In genomic region chr7:34776748-34777358, GRCh38 we compare ENCODE assay signal across 20 cellular contexts.
DNase-seq lines count a peak whose midpoint lies in the region; TF ChIP-seq lines count a peak whose summit lies in the region.
"Had no signal": no experiment of that assay in that cellular context is flagged by ENCODE, and none has a peak within 500 bp of the region (broad histone marks: within the 10 kb centered on the region; RNA-seq: fewer than 3 reads in every experiment).

No MANE protein-coding gene starts in this region.

- H3K56ac ChIP-seq in H9 (ENCODE audit: insufficient read length, low read depth, low read length), result no peak overlapping the region

- H3K27me3 ChIP-seq in H9 (ENCODE audit: insufficient read depth, low read length) (no peaks in the 10 kb centered on the region), thyroid gland (no peaks in the 10 kb centered on the region)
- H3K27me3 ChIP-seq: BE2C had no signal

- intact Hi-C loops in thyroid gland (cut with DNase I), result no loop called here

- H2BK15ac ChIP-seq in H9 (ENCODE audit: low read depth, low read length), result no peak overlapping the region; the same call in 1 of the 2 replicates

- H3K27ac Mint-ChIP-seq in H9 (no peak overlapping the region), osteocyte (ENCODE audit: unreplicated experiment) (no peak overlapping the region)
- H3K27ac Mint-ChIP-seq: T-helper 17 cell had no signal

- DNase-seq in ELF-1 (ENCODE audit: low read depth, low spot score), result peak; percentile 9
- peak; percentile 44 for DNase-seq in H9
- peak; percentile 52 for DNase-seq in SK-MEL-5 (ENCODE audit: low read depth, low spot score)
- peak; percentile 13 for DNase-seq in iPS-NIHi7 (ENCODE audit: extremely low spot score)
- no peak for DNase-seq in osteocyte (ENCODE audit: extremely low spot score, unreplicated experiment)
- no peak for DNase-seq in activated CD4-positive, alpha-beta T cell treated with anti-CD3 and anti-CD28 coated beads, Interleukin-2, amount 50 U/mL, for 4 hours
- DNase-seq in thyroid gland, result no peak
- DNase-seq: BE2C, GDM1, H7, IMR-90, NCI-H1694, NCI-H2081 treated with DMSO at 0.1 percent for 48 hours, NCI-H2171 treated with DMSO at 0.1 percent for 48 hours, NCI-H446, NCI-H526, SW 1271, T-helper 17 cell had no signal

- no peak overlapping the region for H4K8ac ChIP-seq in H9 (replicated peaks; ENCODE audit: insufficient read length, low read depth, low read length)

- H3T11ph ChIP-seq in H9 (ENCODE audit: low read length), result no peak overlapping the region

- WGBS in H9 (ENCODE audit: extremely low coverage, insufficient read length, low lambda C conversion rate), result no CpG with 5 or more reads among the region's 1 CpG
- 62 to 71% methylated on average over 1 of the region's 1 CpG for WGBS in thyroid gland, 2 donors

- no peak overlapping the region for H3K14ac ChIP-seq in H9 (ENCODE audit: insufficient read depth, low read length)

- H4K5ac ChIP-seq in H9 (ENCODE audit: insufficient read length, low read depth, low read length), result no peak overlapping the region

- in situ Hi-C loops in SK-MEL-5 (cut with HindIII; ENCODE audit: low pct_unique_long_range_greater_than_20kb, low sequenced_read_pairs), result no loop called here

- H2BK120ac ChIP-seq in H9 (ENCODE audit: low read depth, low read length, poor library complexity, severe bottlenecking), result no peak overlapping the region

- H3K4me2 ChIP-seq in H9 (ENCODE audit: insufficient read depth, insufficient read length, low read length), result no peak overlapping the region
- H3K4me2 ChIP-seq: A549 had no signal

- no peaks in the 10 kb centered on the region for H3K36me3 ChIP-seq in thyroid gland
- H3K36me3 ChIP-seq: BE2C had no signal

- H4K91ac ChIP-seq in H9 (ENCODE audit: insufficient read length, low read depth, low read length), result no peak overlapping the region

- no peak overlapping the region for H2BK5ac ChIP-seq in H9 (ENCODE audit: insufficient read length, low read length)

- H3K27me3 Mint-ChIP-seq in H9 (ENCODE audit: low read depth), result no peaks in the 10 kb centered on the region
- H3K27me3 Mint-ChIP-seq in osteocyte (ENCODE audit: unreplicated experiment), result peaks cover 2% of the 10 kb centered on the region
- H3K27me3 Mint-ChIP-seq: T-helper 17 cell had no signal

- H3K79me2 ChIP-seq in H9 (ENCODE audit: insufficient read depth, low read length), result no peaks in the 10 kb centered on the region

- no peaks in the 10 kb centered on the region for H4K20me1 ChIP-seq in H9 (ENCODE audit: control insufficient read depth, insufficient read depth, insufficient read length)

- H3K23me2 ChIP-seq in H9 (ENCODE audit: insufficient read length, low read depth, low read length, poor library complexity, severe bottlenecking), result no peaks in the 10 kb centered on the region

- no peaks in the 10 kb centered on the region for H3K79me1 ChIP-seq in H9 (ENCODE audit: insufficient read depth, low read depth, low read length, poor library complexity, severe bottlenecking)

- H3K9me3 ChIP-seq in H9 (ENCODE audit: control insufficient read depth, low read depth, low read length) (no peaks in the 10 kb centered on the region), thyroid gland (no peaks in the 10 kb centered on the region)
- H3K9me3 ChIP-seq: BE2C had no signal

- no peak overlapping the region for H3K9ac ChIP-seq in H9 (ENCODE audit: extremely low read depth, insufficient read length, low read length)

- H3K18ac ChIP-seq in H9 (ENCODE audit: insufficient read length, low read depth, low read length), result no peak overlapping the region

- TF ChIP-seq POLR2A in thyroid gland (IDR thresholded peaks at IDR 0.05), result no peak

- H3K4me1 Mint-ChIP-seq in H9 (peaks cover 13% of the 10 kb centered on the region in 2 experiments), osteocyte (ENCODE audit: unreplicated experiment) (no peaks in the 10 kb centered on the region)
- H3K4me1 Mint-ChIP-seq: T-helper 17 cell had no signal

- H2BK20ac ChIP-seq in H9 (ENCODE audit: low read depth, low read length, poor library complexity, severe bottlenecking), result no peak overlapping the region

- TF ChIP-seq CTCF in H9 (conservative IDR thresholded peaks at IDR 0.05), result peak; percentile 40; the same call in 2 of the 3 replicates
- TF ChIP-seq CTCF in osteocyte (IDR thresholded peaks at IDR 0.05), result no peak
- no peak for TF ChIP-seq CTCF in thyroid gland (IDR thresholded peaks at IDR 0.05)

- no peaks in the 10 kb centered on the region for H3K36me3 Mint-ChIP-seq in H9 (ENCODE audit: insufficient read depth in 1 of 3, low read depth in 3 of 3)
- H3K36me3 Mint-ChIP-seq in osteocyte (ENCODE audit: unreplicated experiment), result no peaks in the 10 kb centered on the region

- no peak overlapping the region for H2AFZ ChIP-seq in H9 (ENCODE audit: low read length)

- H3K4ac ChIP-seq in H9 (ENCODE audit: low read depth, low read length), result no peak overlapping the region

- H3K23ac ChIP-seq in H9 (ENCODE audit: insufficient read length, low read depth, low read length), result no peak overlapping the region

- no peak overlapping the region for H3K4me3 ChIP-seq in thyroid gland (replicated peaks in 1 of 3)
- H3K4me3 ChIP-seq: A549, SK-N-MC had no signal

- H2BK12ac ChIP-seq in H9 (ENCODE audit: insufficient read length, low read depth, low read length), result no peak overlapping the region

- H3K9me3 Mint-ChIP-seq in H9, result no peaks in the 10 kb centered on the region
- peaks cover 8% of the 10 kb centered on the region for H3K9me3 Mint-ChIP-seq in osteocyte (ENCODE audit: unreplicated experiment)

- H3K4me3 Mint-ChIP-seq in H9 (no peak overlapping the region), osteocyte (ENCODE audit: unreplicated experiment) (no peak overlapping the region)
- H3K4me3 Mint-ChIP-seq: T-helper 17 cell had no signal

- H3K27ac ChIP-seq in H9 (ENCODE audit: insufficient read length, low read depth, low read length) (no peak overlapping the region), thyroid gland (no peak overlapping the region)
- H3K27ac ChIP-seq: A549, SK-N-MC had no signal

- no peak overlapping the region for H2AK5ac ChIP-seq in H9 (ENCODE audit: insufficient read length, low read length)

- H3K4me1 ChIP-seq in H9 (ENCODE audit: insufficient read depth, low read length), result peaks cover 5% of the 10 kb centered on the region; the same call in 1 of the 2 replicates
- no peaks in the 10 kb centered on the region for H3K4me1 ChIP-seq in thyroid gland
- H3K4me1 ChIP-seq: A549, BE2C had no signal

Comparison
In these comparisons a context has a peak if more than half of its experiments do, and no peak if none do; other contexts are left out.
1. DNase-seq: peak in ELF-1 (single experiment), H9 (single experiment), SK-MEL-5 (single experiment) and iPS-NIHi7 (single experiment); none in osteocyte (single experiment), activated CD4-positive, alpha-beta T cell treated with anti-CD3 and anti-CD28 coated beads, Interleukin-2, amount 50 U/mL, for 4 hours (0 of 2) and thyroid gland (0 of 2).